8 cellular contexts compared by ENCODE assay signal in genomic region chr5:61817472-61818326, GRCh38.
DNase-seq lines count a peak whose midpoint lies in the region; ATAC-seq, FAIRE-seq and TF ChIP-seq lines count a peak whose summit lies in the region.

No MANE protein-coding gene starts in this region.

- ATAC-seq in T-cell (replicated peaks in 1 of 4), result no peak

- POLR2A ChIA-PET in PC-9 (lab: Charles Lee; ENCODE audit: unreplicated experiment), result interaction anchor here (0.6 kb wide), 1 partner anchor 486 kb away, joined by 4 read pairs; no protein-coding TSS in a partner anchor
- POLR2A ChIA-PET in T-cell (lab: Charles Lee), result no interaction called here

- H3K27ac ChIP-seq in PC-9, result no peak overlapping the region

- no peaks in the 10 kb centered on the region for H3K9me2 ChIP-seq in PC-9 (ENCODE audit: insufficient read depth)

- peaks cover 30% of the 10 kb centered on the region; the same call in 1 of the 2 replicates for H3K27me3 ChIP-seq in PC-9 (ENCODE audit: insufficient read depth, low read depth)

- no peak overlapping the region for H3K4me3 ChIP-seq in PC-9

- no peak overlapping the region for H2AFZ ChIP-seq in PC-9

- FAIRE-seq in GM19239 (lab: Jason Lieb, UNC), result no peak

- peak; percentile 81 for DNase-seq in DMS 273 (lab: John Stamatoyannopoulos, UW; ENCODE audit: unreplicated experiment)
- DNase-seq in DMS 273 treated with DMSO at 0.1 percent for 48 hours (lab: John Stamatoyannopoulos, UW), result no peak
- DNase-seq in PC-9, result peak in 1 of 2 experiments; percentile 19
- DNase-seq in fibroblast of peridontal ligament (ENCODE audit: extremely low read depth), result peak; percentile 70
- peak; percentile 31 for DNase-seq in occipital lobe (lab: John Stamatoyannopoulos, UW)
- DNase-seq in activated CD4-positive, alpha-beta T cell treated with anti-CD3 and anti-CD28 coated beads for 4 hours, result no peak
- DNase-seq in GM19239 (ENCODE audit: insufficient read length, low spot score), result no peak
- no peak for DNase-seq in T-cell

- no peaks in the 10 kb centered on the region for H3K4me1 Mint-ChIP-seq in T-cell

- intact Hi-C loops in PC-9 (cut with micrococcal nuclease; ENCODE audit: unreplicated experiment), result loop anchor here (2.0 to 10.0 kb wide), 3 partner anchors 485 to 760 kb away; partner anchors contain the start of genes SMIM15 and ZSWIM6

- H3K36me3 Mint-ChIP-seq in T-cell, result no peaks in the 10 kb centered on the region

- no peaks in the 10 kb centered on the region for H3K9me3 ChIP-seq in PC-9 (ENCODE audit: insufficient read depth, low read depth)

- no peak overlapping the region for H3K4me3 Mint-ChIP-seq in T-cell

- peaks cover 0 to 12% of the 10 kb centered on the region in 2 donors for H3K27me3 Mint-ChIP-seq in T-cell

- no peaks in the 10 kb centered on the region for H3K36me3 ChIP-seq in PC-9 (ENCODE audit: low read depth)

- H3K79me2 ChIP-seq in PC-9 (ENCODE audit: low read depth), result no peaks in the 10 kb centered on the region

- CTCF ChIA-PET in PC-9 (lab: Charles Lee), result interaction anchor here (0.6 kb wide), 1 partner anchor 765 kb away, joined by 3 read pairs; no protein-coding TSS in a partner anchor
- CTCF ChIA-PET in T-cell (lab: Charles Lee), result no interaction called here

- TF ChIP-seq CTCF in PC-9 (conservative IDR thresholded peaks at IDR 0.05), result peak; percentile 57

- H3F3A ChIP-seq in PC-9 (ENCODE audit: insufficient read depth, low read depth), result no peaks in the 10 kb centered on the region

- BruUV-seq in PC-9 (replicated peaks; lab: Mats Ljungman, UMichigan), result no TSS peak

- H3K9me3 Mint-ChIP-seq in T-cell, result peaks cover 0 to 13% (median 4%) of the 10 kb centered on the region in 3 donors

- no peaks in the 10 kb centered on the region for H4K20me1 ChIP-seq in PC-9 (ENCODE audit: insufficient read depth)

- no peak overlapping the region for H3K4me2 ChIP-seq in PC-9

- no peaks in the 10 kb centered on the region for H3K4me1 ChIP-seq in PC-9 (replicated peaks; ENCODE audit: insufficient read depth)

- no peak overlapping the region for H3K27ac Mint-ChIP-seq in T-cell

Comparison
In these comparisons a context has a peak if more than half of its experiments do, and no peak if none do; other contexts are left out.
1. DNase-seq: peak in DMS 273 (single experiment), fibroblast of peridontal ligament (single experiment) and occipital lobe (single experiment); none in DMS 273 treated with DMSO at 0.1 percent for 48 hours (single experiment), activated CD4-positive, alpha-beta T cell treated with anti-CD3 and anti-CD28 coated beads for 4 hours (0 of 2), GM19239 (single experiment) and T-cell (0 of 34).